9 cellular contexts compared by ENCODE assay signal in genomic region chr2:62216616-62217015, GRCh38. TPM values are rescaled to one million over a fixed set of nuclear protein-coding genes. Genes with fewer than 3 reads are reported as not detected.
A peak's percentile ranks its signal among the peaks of the same experiment; 100 is the strongest.
DNase-seq lines count a peak whose midpoint lies in the region; ATAC-seq, FAIRE-seq and TF ChIP-seq lines count a peak whose summit lies in the region.
"Had no signal": no experiment of that assay in that cellular context is flagged by ENCODE, and none has a peak within 500 bp of the region (broad histone marks: within the 10 kb centered on the region; RNA-seq: fewer than 3 reads in every experiment).

No MANE protein-coding gene starts in this region.

- H3K36me3 ChIP-seq in GM23338 (ENCODE audit: insufficient read depth): no peaks in the 10 kb centered on the region
- no peaks in the 10 kb centered on the region for H3K36me3 ChIP-seq in small intestine (ENCODE audit: control insufficient read depth in 2 of 2, insufficient read depth in 2 of 2, low read length in 2 of 2)

- peaks cover 100% of the 10 kb centered on the region for H3K79me2 ChIP-seq in GM23338 (replicated peaks; ENCODE audit: insufficient read depth)

- ATAC-seq in GM23338: no peak
- ATAC-seq in activated naive CD8-positive, alpha-beta T cell treated with anti-CD3 and anti-CD28 coated beads, Interleukin-2, amount 10 ng/mL, durations not matched to agents 7 days and 5 days (ENCODE audit: low read depth): no peak
- ATAC-seq in left cardiac atrium: peak; percentile 56 to 76

- H3K4me2 ChIP-seq in GM23338: no peak overlapping the region

- intact Hi-C loops in left cardiac atrium (cut with DNase I): loop anchor here in 1 of 2 donors (1.0 kb wide), 1 partner anchor 15 kb away; no protein-coding TSS in a partner anchor
- intact Hi-C loops in head of caudate nucleus (cut with DNase I): no loop called here

- no peaks in the 10 kb centered on the region for H3K27me3 ChIP-seq in GM23338 (ENCODE audit: insufficient read depth)
- H3K27me3 ChIP-seq in small intestine (ENCODE audit: control insufficient read depth in 2 of 2, insufficient read depth in 2 of 2, low read length in 2 of 2): no peaks in the 10 kb centered on the region

- H3K9me3 Mint-ChIP-seq in GM23338: peaks cover 12% of the 10 kb centered on the region; the same call in 2 of the 3 replicates
- peaks cover 2% of the 10 kb centered on the region for H3K9me3 Mint-ChIP-seq in activated naive CD8-positive, alpha-beta T cell treated with anti-CD3 and anti-CD28 coated beads, Interleukin-2, amount 10 ng/mL, durations not matched to agents 7 days and 5 days

- POLR2A ChIA-PET in activated naive CD8-positive, alpha-beta T cell treated with anti-CD3 and anti-CD28 coated beads, Interleukin-2, amount 10 ng/mL, durations not matched to agents 7 days and 5 days (lab: Charles Lee): no interaction called here

- 0 out of 2 replicates have a peak, but pooled peaks cover 4% of the 10 kb centered on the region for H3F3A ChIP-seq in GM23338 (replicated peaks; ENCODE audit: low read depth)

- peaks cover 65% of the 10 kb centered on the region for H4K20me1 ChIP-seq in GM23338 (replicated peaks; ENCODE audit: insufficient read depth)

- no peak for DNase-seq in GM23338 (ENCODE audit: low spot score)
- DNase-seq in activated naive CD8-positive, alpha-beta T cell treated with anti-CD3 and anti-CD28 coated beads, Interleukin-2, amount 10 ng/mL, durations not matched to agents 7 days and 5 days: no peak
- DNase-seq in left cardiac atrium: peak; percentile 62
- DNase-seq in small intestine: peak; percentile 65
- no peak for DNase-seq in GM19238 (ENCODE audit: insufficient read length, low spot score)
- DNase-seq in head of caudate nucleus: no peak
- no peak for DNase-seq in GM12891 (ENCODE audit: insufficient read length, low spot score)
- no peak for DNase-seq in stimulated activated CD4-positive, alpha-beta T cell treated with anti-CD3 and anti-CD28 coated beads, Interleukin-2, amount 100 ng/mL, for 24 hours
- DNase-seq: hypothalamus had no signal

- peaks cover 25% of the 10 kb centered on the region; the same call in 2 of the 3 replicates for H3K36me3 Mint-ChIP-seq in GM23338 (ENCODE audit: low read depth)
- H3K36me3 Mint-ChIP-seq in activated naive CD8-positive, alpha-beta T cell treated with anti-CD3 and anti-CD28 coated beads, Interleukin-2, amount 10 ng/mL, durations not matched to agents 7 days and 5 days: peaks cover 42% of the 10 kb centered on the region

- no peak overlapping the region for H2AFZ ChIP-seq in GM23338

- H3K4me3 ChIP-seq in GM23338 (no peak overlapping the region), small intestine (ENCODE audit: low read depth in 1 of 2, low read length in 2 of 2) (no peak overlapping the region)

- H3K9me2 ChIP-seq in GM23338 (ENCODE audit: insufficient read depth): no peaks in the 10 kb centered on the region

- FAIRE-seq in small intestine (lab: Jason Lieb, UNC): no peak
- FAIRE-seq in GM12891 (lab: Jason Lieb, UNC): no peak

- H3K9me3 ChIP-seq in small intestine (ENCODE audit: control insufficient read depth, low read depth): no peaks in the 10 kb centered on the region

- H3K27ac Mint-ChIP-seq in GM23338: peak overlapping the region; percentile 78; the same call in 1 of the 2 replicates
- H3K27ac Mint-ChIP-seq in activated naive CD8-positive, alpha-beta T cell treated with anti-CD3 and anti-CD28 coated beads, Interleukin-2, amount 10 ng/mL, durations not matched to agents 7 days and 5 days: peak overlapping the region; percentile 57

- WGBS in small intestine, 3 donors: 66 to 79% (median 75%) methylated on average over 8 of the region's 8 CpGs

- H3K27ac ChIP-seq in GM23338 (ENCODE audit: low read depth) (no peak overlapping the region; the same call in 1 of the 2 replicates), small intestine (ENCODE audit: low read depth in 1 of 2, low read length in 1 of 2) (peak overlapping the region in 1 of 2 donors; percentile 60)

- H3K4me1 ChIP-seq in GM23338 (ENCODE audit: insufficient read depth): peaks cover 61% of the 10 kb centered on the region
- peaks cover 7 to 25% of the 10 kb centered on the region in 2 donors for H3K4me1 ChIP-seq in small intestine (ENCODE audit: control insufficient read depth in 2 of 2, insufficient read depth in 1 of 2, low read depth in 1 of 2, low read length in 1 of 2)

- H3K27me3 Mint-ChIP-seq in GM23338 (ENCODE audit: insufficient read depth, low read depth, poor library complexity): peaks cover 5% of the 10 kb centered on the region
- no peaks in the 10 kb centered on the region for H3K27me3 Mint-ChIP-seq in activated naive CD8-positive, alpha-beta T cell treated with anti-CD3 and anti-CD28 coated beads, Interleukin-2, amount 10 ng/mL, durations not matched to agents 7 days and 5 days

- no peak overlapping the region for H3K4me3 Mint-ChIP-seq in GM23338
- H3K4me3 Mint-ChIP-seq in activated naive CD8-positive, alpha-beta T cell treated with anti-CD3 and anti-CD28 coated beads, Interleukin-2, amount 10 ng/mL, durations not matched to agents 7 days and 5 days: no peak overlapping the region

- TF ChIP-seq CTCF in GM23338 (conservative IDR thresholded peaks at IDR 0.05; ENCODE audit: low read depth in 2 of 2): no peak

- no peak for TF ChIP-seq POLR2A in GM12891 (IDR thresholded peaks at IDR 0.05; ENCODE audit: low read depth, low read length)

- H3K4me1 Mint-ChIP-seq in GM23338: peaks cover 38% of the 10 kb centered on the region
- H3K4me1 Mint-ChIP-seq in activated naive CD8-positive, alpha-beta T cell treated with anti-CD3 and anti-CD28 coated beads, Interleukin-2, amount 10 ng/mL, durations not matched to agents 7 days and 5 days: peaks cover 67% of the 10 kb centered on the region

TF ChIP-seq in GM23338, 12 proteins besides CTCF, POLR2A, EP300 and RAD21 (continues in another document):
- TF ChIP-seq JUNB (IDR thresholded peaks at IDR 0.05; ENCODE audit: unreplicated experiment): no peak

TF ChIP-seq in GM12891, 5 proteins besides CTCF, POLR2A, EP300 and RAD21:
- TF ChIP-seq SPI1 (IDR thresholded peaks at IDR 0.05; ENCODE audit: low read depth, low read length): no peak
- TF ChIP-seq POU2F2 (IDR thresholded peaks at IDR 0.05; ENCODE audit: low read depth, low read length): no peak
- no peak for TF ChIP-seq POLR2AphosphoS5 (IDR thresholded peaks at IDR 0.05; ENCODE audit: low read depth, low read length)
- TF ChIP-seq TAF1 (IDR thresholded peaks at IDR 0.05; ENCODE audit: low read depth, low read length): no peak
TF ChIP-seq in GM12891: peak in this region for 0.

RNA-seq across cellular contexts. Expression of gene B3GNT2, which starts 20.7 kb away (rescaled TPM):
- 70.4 and 73.1 TPM in 2 replicates for total RNA-seq in GM23338 (2014; rRNA removed; shearing (Covaris generic))
- polyA plus RNA-seq in GM23338 (2016; fragmentation: Nextera tagmentation; extraction: Ambion mirVana) (32.3 and 35.5 TPM in 2 replicates), small intestine (10 to 100 TPM; 13.4 to 24.3 (median 14.1) TPM)
- total RNA-seq in activated naive CD8-positive, alpha-beta T cell treated with anti-CD3 and anti-CD28 coated beads, Interleukin-2, amount 10 ng/mL, durations not matched to agents 7 days and 5 days: 10 to 100 TPM; 45.5 to 46.0 TPM
- 10 to 100 TPM; 13.4 to 13.8 TPM for total RNA-seq in left cardiac atrium
- polyA plus RNA-seq in GM12891 (2012; ENCODE audit: low read depth, missing spikeins): 47.2 TPM

Comparison
In these comparisons a context has a peak if more than half of its experiments do, and no peak if none do; other contexts are left out.
1. ATAC-seq: peak in left cardiac atrium (2 of 2); none in GM23338 (single experiment) and activated naive CD8-positive, alpha-beta T cell treated with anti-CD3 and anti-CD28 coated beads, Interleukin-2, amount 10 ng/mL, durations not matched to agents 7 days and 5 days (single experiment).
2. DNase-seq: peak in left cardiac atrium (single experiment) and small intestine (single experiment); none in GM23338 (single experiment), activated naive CD8-positive, alpha-beta T cell treated with anti-CD3 and anti-CD28 coated beads, Interleukin-2, amount 10 ng/mL, durations not matched to agents 7 days and 5 days (single experiment), GM19238 (single experiment), head of caudate nucleus (0 of 42), GM12891 (single experiment) and stimulated activated CD4-positive, alpha-beta T cell treated with anti-CD3 and anti-CD28 coated beads, Interleukin-2, amount 100 ng/mL, for 24 hours (0 of 2).